ENCODE assay signal across 10 cellular contexts in genomic region chr10:74078037-74078436, GRCh38.
DNase-seq lines count a peak whose midpoint lies in the region; ATAC-seq and TF ChIP-seq lines count a peak whose summit lies in the region.
"Had no signal": no experiment of that assay in that cellular context is flagged by ENCODE, and none has a peak within 500 bp of the region (broad histone marks: within the 10 kb centered on the region; RNA-seq: fewer than 3 reads in every experiment).

No MANE protein-coding gene starts in this region.

- H3K9me2 ChIP-seq in DOHH2 (replicated peaks; ENCODE audit: control insufficient read depth, low read length): no peaks in the 10 kb centered on the region

- H3K27ac ChIP-seq in DOHH2 (ENCODE audit: low read depth, low read length): peak overlapping the region; percentile 71
- no peak overlapping the region for H3K27ac ChIP-seq in adrenal gland
- H3K27ac ChIP-seq: VCaP had no signal

- H3K27ac Mint-ChIP-seq in activated CD8-positive, alpha-beta T cell treated with anti-CD3 and anti-CD28 coated beads for 36 hours: peak overlapping the region; percentile 95

- H3K79me2 ChIP-seq in DOHH2 (ENCODE audit: control insufficient read depth, low read length): peaks cover 8% of the 10 kb centered on the region; the same call in 1 of the 2 replicates

- H3K4me1 Mint-ChIP-seq in activated CD8-positive, alpha-beta T cell treated with anti-CD3 and anti-CD28 coated beads for 36 hours (ENCODE audit: low read depth): peaks cover 41% of the 10 kb centered on the region

- H3K4me2 ChIP-seq in DOHH2 (ENCODE audit: low read length): peak overlapping the region; percentile 71

- H3K27me3 Mint-ChIP-seq in activated CD8-positive, alpha-beta T cell treated with anti-CD3 and anti-CD28 coated beads for 36 hours: no peaks in the 10 kb centered on the region

- no peak for TF ChIP-seq CTCF in DOHH2 (IDR thresholded peaks at IDR 0.05; ENCODE audit: low read depth, low read length, poor library complexity, severe bottlenecking)
- TF ChIP-seq CTCF in activated CD8-positive, alpha-beta T cell treated with anti-CD3 and anti-CD28 coated beads for 36 hours (IDR thresholded peaks at IDR 0.05): no peak
- no peak for TF ChIP-seq CTCF in omental fat pad (IDR thresholded peaks at IDR 0.05)
- TF ChIP-seq CTCF in adrenal gland (IDR thresholded peaks at IDR 0.05): no peak

- CTCF ChIA-PET in activated CD8-positive, alpha-beta T cell treated with anti-CD3 and anti-CD28 coated beads for 36 hours (lab: Charles Lee): interaction anchor here (1.1 to 5.9 kb wide), 3 partner anchors 14 to 191 kb away, joined by 3 to 54 read pairs (median 36); no protein-coding TSS in a partner anchor

- 70 to 85% (median 81%) methylated on average over 1 of the region's 1 CpG for WGBS in adrenal gland, 4 donors

- H3K27me3 ChIP-seq in DOHH2 (ENCODE audit: control insufficient read depth, low read length): no peaks in the 10 kb centered on the region
- no peaks in the 10 kb centered on the region for H3K27me3 ChIP-seq in adrenal gland

- intact Hi-C loops in activated CD8-positive, alpha-beta T cell treated with anti-CD3 and anti-CD28 coated beads for 36 hours (cut with micrococcal nuclease): loop anchor here (5.0 kb wide), 3 partner anchors 81 to 191 kb away; partner anchors contain the start of gene VCL
- intact Hi-C loops in posterior cingulate gyrus (cut with DNase I): loop anchor here (5.0 kb wide), 1 partner anchor 81 kb away; the partner anchor contains the start of gene VCL
- intact Hi-C loops in adrenal gland (cut with DNase I): no loop called here

- H3K4me1 ChIP-seq in DOHH2 (ENCODE audit: control insufficient read depth, low read length) (peaks cover 69% of the 10 kb centered on the region), adrenal gland (replicated peaks in 1 of 2) (no peaks in the 10 kb centered on the region)

- H3K9me3 Mint-ChIP-seq in activated CD8-positive, alpha-beta T cell treated with anti-CD3 and anti-CD28 coated beads for 36 hours: no peaks in the 10 kb centered on the region

- H3K4me3 Mint-ChIP-seq in activated CD8-positive, alpha-beta T cell treated with anti-CD3 and anti-CD28 coated beads for 36 hours: peak overlapping the region; percentile 27

- POLR2A ChIA-PET in activated CD8-positive, alpha-beta T cell treated with anti-CD3 and anti-CD28 coated beads for 36 hours (lab: Charles Lee): no interaction called here

- peaks cover 46% of the 10 kb centered on the region for H3K36me3 ChIP-seq in DOHH2 (ENCODE audit: control insufficient read depth, low read length)
- H3K36me3 ChIP-seq in adrenal gland (replicated peaks in 1 of 2): peaks cover 0 to 16% of the 10 kb centered on the region in 2 donors

- no peak for TF ChIP-seq POLR2A in adrenal gland (IDR thresholded peaks at IDR 0.05)

- H3F3A ChIP-seq in DOHH2 (ENCODE audit: control insufficient read depth, insufficient read depth): peaks cover 29% of the 10 kb centered on the region

- H3K36me3 Mint-ChIP-seq in activated CD8-positive, alpha-beta T cell treated with anti-CD3 and anti-CD28 coated beads for 36 hours (ENCODE audit: low read depth): peaks cover 21% of the 10 kb centered on the region

- no peaks in the 10 kb centered on the region for H4K20me1 ChIP-seq in DOHH2 (ENCODE audit: control insufficient read depth, insufficient read depth, low read depth, low read length)

- DNase-seq in activated CD8-positive, alpha-beta T cell treated with anti-CD3 and anti-CD28 coated beads for 36 hours: peak; percentile 91
- no peak for DNase-seq in omental fat pad (ENCODE audit: low spot score)
- no peak for DNase-seq in posterior cingulate gyrus
- DNase-seq in NCI-H1105 (lab: John Stamatoyannopoulos, UW): no peak
- DNase-seq in adrenal gland: no peak

- no peaks in the 10 kb centered on the region for H3K9me3 ChIP-seq in DOHH2 (ENCODE audit: control insufficient read depth, insufficient read depth, low read length)
- no peaks in the 10 kb centered on the region for H3K9me3 ChIP-seq in adrenal gland (replicated peaks in 1 of 3)

- ATAC-seq in HG03354 (IDR thresholded peaks at IDR 0.05; ENCODE audit: poor library complexity, severe bottlenecking, unreplicated experiment) (peak; percentile 82), omental fat pad (ENCODE audit: low FRiP score) (peak; percentile 32), HG02840 (IDR thresholded peaks at IDR 0.05; ENCODE audit: low FRiP score, unreplicated experiment) (no peak)
- ATAC-seq in activated CD8-positive, alpha-beta T cell treated with anti-CD3 and anti-CD28 coated beads for 36 hours: peak; percentile 96

- H3K4me3 ChIP-seq in DOHH2 (ENCODE audit: low read length): peak overlapping the region; percentile 60
- H3K4me3 ChIP-seq in adrenal gland: no peak overlapping the region
- H3K4me3 ChIP-seq: lung had no signal

Comparison
In these comparisons a context has a peak if more than half of its experiments do, and no peak if none do; other contexts are left out.
1. intact Hi-C loops: an anchor here in activated CD8-positive, alpha-beta T cell treated with anti-CD3 and anti-CD28 coated beads for 36 hours (5.0 kb wide) and posterior cingulate gyrus (5.0 kb wide); none called in adrenal gland.